24 cellular contexts compared by ENCODE assay signal in genomic region chr12:20757-21156, GRCh38. TPM values are rescaled to one million over a fixed set of nuclear protein-coding genes. Genes with fewer than 3 reads are reported as not detected.
DNase-seq lines count a peak whose midpoint lies in the region; ATAC-seq, FAIRE-seq and TF ChIP-seq lines count a peak whose summit lies in the region.
"Had no signal": no experiment of that assay in that cellular context is flagged by ENCODE, and none has a peak within 500 bp of the region (broad histone marks: within the 10 kb centered on the region; RNA-seq: fewer than 3 reads in every experiment).

No MANE protein-coding gene starts in this region.

- H3K27ac ChIP-seq in A549: no peak overlapping the region
- no peak overlapping the region for H3K27ac ChIP-seq in colonic mucosa
- H3K27ac ChIP-seq: breast epithelium, epithelial cell of prostate, ovary, vagina had no signal

- H3K27me3 Mint-ChIP-seq in T-helper 17 cell: no peaks in the 10 kb centered on the region
- H3K27me3 Mint-ChIP-seq: activated naive CD8-positive, alpha-beta T cell treated with anti-CD3 and anti-CD28 coated beads, Interleukin-2, amount 10 ng/mL, durations not matched to agents 7 days and 5 days had no signal

- peaks cover 14% of the 10 kb centered on the region for H3K4me1 Mint-ChIP-seq in T-helper 17 cell

- H3K4me2 ChIP-seq in A549: no peak overlapping the region

- ATAC-seq in A549: peak; percentile 49 to 54; a peak in 4 of 6 replicates
- peak; percentile 21 for ATAC-seq in GM18498 (IDR thresholded peaks at IDR 0.05; ENCODE audit: unreplicated experiment)
- ATAC-seq in T-helper 17 cell: no peak
- ATAC-seq in activated naive CD4-positive, alpha-beta T cell treated with anti-CD3 and anti-CD28 coated beads, Interleukin-2, amount 50 U/mL, for 72 hours: no peak
- no peak for ATAC-seq in HG02571 (IDR thresholded peaks at IDR 0.05; ENCODE audit: unreplicated experiment)
- no peak for ATAC-seq in GM19324 (IDR thresholded peaks at IDR 0.05; ENCODE audit: low FRiP score, unreplicated experiment)
- ATAC-seq: activated CD8-positive, alpha-beta T cell treated with anti-CD3 and anti-CD28 coated beads, Interleukin-2, amount 10 ng/mL, durations not matched to agents 7 days and 5 days; left colon had no signal

- no peak for TF ChIP-seq POLR2A in A549 (IDR thresholded peaks at IDR 0.05; ENCODE audit: low read length)

- FAIRE-seq in A549 (lab: Jason Lieb, UNC): no peak

- POLR2A ChIA-PET in A549 (lab: Yijun Ruan, JAX): no interaction called here

- H3K27ac Mint-ChIP-seq in T-helper 17 cell: peak overlapping the region; percentile 14
- no peak overlapping the region for H3K27ac Mint-ChIP-seq in activated naive CD4-positive, alpha-beta T cell treated with anti-CD3 and anti-CD28 coated beads, Interleukin-2, amount 50 U/mL, for 72 hours
- H3K27ac Mint-ChIP-seq: activated CD8-positive, alpha-beta T cell treated with anti-CD3 and anti-CD28 coated beads, Interleukin-2, amount 10 ng/mL, durations not matched to agents 7 days and 5 days; activated naive CD8-positive, alpha-beta T cell treated with anti-CD3 and anti-CD28 coated beads, Interleukin-2, amount 10 ng/mL, durations not matched to agents 7 days and 5 days; activated T-cell treated with anti-CD3 and anti-CD28 coated beads, Interleukin-2, amount 50 U/mL, for 72 hours; HFFc6; T-helper 1 cell treated with Interleukin-12 subunit alpha and Interleukin-12 subunit beta and Interleukin-4 antibody, amounts not matched to agents 30 μg/mL and 1 μg/mL, for 36 hours had no signal

- TF ChIP-seq CTCF in A549 (IDR thresholded peaks at IDR 0.05) (no peak), colonic mucosa (IDR thresholded peaks at IDR 0.05) (no peak)

- H3K4me1 ChIP-seq in A549 (no peaks in the 10 kb centered on the region), colonic mucosa (no peaks in the 10 kb centered on the region)
- H3K4me1 ChIP-seq: breast epithelium, Caco-2, vagina had no signal

- no peak for TF ChIP-seq RAD21 in A549 (conservative IDR thresholded peaks at IDR 0.05 in 1 of 2, IDR thresholded peaks at IDR 0.05 in 1 of 2)

- no peak for TF ChIP-seq EP300 in A549 (IDR thresholded peaks at IDR 0.05)

- no peak overlapping the region for H3K4me3 Mint-ChIP-seq in T-helper 17 cell
- H3K4me3 Mint-ChIP-seq: activated CD8-positive, alpha-beta T cell treated with anti-CD3 and anti-CD28 coated beads, Interleukin-2, amount 10 ng/mL, durations not matched to agents 7 days and 5 days; activated naive CD8-positive, alpha-beta T cell treated with anti-CD3 and anti-CD28 coated beads, Interleukin-2, amount 10 ng/mL, durations not matched to agents 7 days and 5 days; activated T-cell treated with anti-CD3 and anti-CD28 coated beads, Interleukin-2, amount 50 U/mL, for 72 hours; dendritic cell treated with granulocyte-macrophage colony-stimulating factor and Interleukin-4, amounts not matched to agents 40 ng/mL and 50 ng/mL, for 4 days; HFFc6; T-helper 1 cell treated with Interleukin-12 subunit alpha and Interleukin-12 subunit beta and Interleukin-4 antibody, amounts not matched to agents 30 μg/mL and 1 μg/mL, for 36 hours had no signal

- H3K36me3 ChIP-seq in colonic mucosa: no peaks in the 10 kb centered on the region
- H3K36me3 ChIP-seq: breast epithelium, ovary had no signal

- 61% methylated on average over 6 of the region's 6 CpGs for WGBS in A549 (ENCODE audit: missing lambda C conversion rate)

- H3K9ac ChIP-seq in colonic mucosa (ENCODE audit: low read depth in 2 of 2, low read length in 2 of 2): no peak overlapping the region

- H3K4me3 ChIP-seq in A549: no peak overlapping the region
- no peak overlapping the region for H3K4me3 ChIP-seq in colonic mucosa
- H3K4me3 ChIP-seq: breast epithelium, ovary, vagina had no signal

- H3K9me3 ChIP-seq in A549 (no peaks in the 10 kb centered on the region), T-helper 17 cell (ENCODE audit: control insufficient read depth, low read length, poor library complexity, severe bottlenecking) (no peaks in the 10 kb centered on the region), colonic mucosa (no peaks in the 10 kb centered on the region)
- H3K9me3 ChIP-seq: breast epithelium, Caco-2, ovary, vagina had no signal

- H3K27me3 ChIP-seq in colonic mucosa: no peaks in the 10 kb centered on the region
- H3K27me3 ChIP-seq: breast epithelium, ovary, vagina had no signal

- intact Hi-C loops in colonic mucosa (cut with DNase I): no loop called here

- H3K9me3 Mint-ChIP-seq in activated naive CD4-positive, alpha-beta T cell treated with anti-CD3 and anti-CD28 coated beads, Interleukin-2, amount 50 U/mL, for 72 hours: no peaks in the 10 kb centered on the region
- H3K9me3 Mint-ChIP-seq: activated naive CD8-positive, alpha-beta T cell treated with anti-CD3 and anti-CD28 coated beads, Interleukin-2, amount 10 ng/mL, durations not matched to agents 7 days and 5 days; activated T-cell treated with anti-CD3 and anti-CD28 coated beads, Interleukin-2, amount 50 U/mL, for 72 hours; dendritic cell treated with granulocyte-macrophage colony-stimulating factor and Interleukin-4, amounts not matched to agents 40 ng/mL and 50 ng/mL, for 4 days; HFFc6; T-helper 1 cell treated with Interleukin-12 subunit alpha and Interleukin-12 subunit beta and Interleukin-4 antibody, amounts not matched to agents 30 μg/mL and 1 μg/mL, for 36 hours had no signal

- no peak for DNase-seq in A549 (ENCODE audit: low read depth in 1 of 2, low spot score in 1 of 2)
- no peak for DNase-seq in T-helper 17 cell
- peak; percentile 27 for DNase-seq in medulla oblongata (ENCODE audit: extremely low spot score)
- DNase-seq in activated naive CD4-positive, alpha-beta T cell treated with anti-CD3 and anti-CD28 coated beads, Interleukin-2, amount 50 U/mL, for 72 hours (ENCODE audit: low spot score in 2 of 2): no peak
- no peak for DNase-seq in colonic mucosa
- DNase-seq: activated CD8-positive, alpha-beta T cell treated with anti-CD3 and anti-CD28 coated beads, Interleukin-2, amount 10 ng/mL, durations not matched to agents 7 days and 5 days; activated naive CD8-positive, alpha-beta T cell treated with anti-CD3 and anti-CD28 coated beads, Interleukin-2, amount 10 ng/mL, durations not matched to agents 7 days and 5 days; activated T-cell treated with anti-CD3 and anti-CD28 coated beads, Interleukin-2, amount 50 U/mL, for 72 hours; Caco-2; foreskin melanocyte; HFFc6; left colon; NCI-H2029; NCI-H510A; ovary; stimulated activated CD4-positive, alpha-beta T cell treated with anti-CD3 and anti-CD28 coated beads, Interleukin-1b, Interleukin-23, amount 100 ng/mL, for 48 hours had no signal

- peaks cover 3% of the 10 kb centered on the region for H3K36me3 Mint-ChIP-seq in T-helper 17 cell (ENCODE audit: low read depth)
- H3K36me3 Mint-ChIP-seq in activated naive CD4-positive, alpha-beta T cell treated with anti-CD3 and anti-CD28 coated beads, Interleukin-2, amount 50 U/mL, for 72 hours: no peaks in the 10 kb centered on the region

- CTCF ChIA-PET in A549 (lab: Yijun Ruan, JAX): no interaction called here

TF ChIP-seq in A549, 52 proteins besides CTCF, POLR2A, EP300 and RAD21:
- TF ChIP-seq SMC3 (IDR thresholded peaks at IDR 0.05) (no peak), TP53 (CRISPR knock-in tag; IDR thresholded peaks at IDR 0.05) (no peak), MYC (IDR thresholded peaks at IDR 0.05; ENCODE audit: borderline replicate concordance, low read length) (no peak), RARB (CRISPR knock-in tag; IDR thresholded peaks at IDR 0.05) (no peak), RFX5 (IDR thresholded peaks at IDR 0.05) (no peak), FOXS1 (CRISPR knock-in tag; IDR thresholded peaks at IDR 0.05) (no peak), ZC3H11A (IDR thresholded peaks at IDR 0.05) (no peak), HOXB5 (CRISPR knock-in tag; IDR thresholded peaks at IDR 0.05) (no peak)
- TF ChIP-seq, protein P1, sequence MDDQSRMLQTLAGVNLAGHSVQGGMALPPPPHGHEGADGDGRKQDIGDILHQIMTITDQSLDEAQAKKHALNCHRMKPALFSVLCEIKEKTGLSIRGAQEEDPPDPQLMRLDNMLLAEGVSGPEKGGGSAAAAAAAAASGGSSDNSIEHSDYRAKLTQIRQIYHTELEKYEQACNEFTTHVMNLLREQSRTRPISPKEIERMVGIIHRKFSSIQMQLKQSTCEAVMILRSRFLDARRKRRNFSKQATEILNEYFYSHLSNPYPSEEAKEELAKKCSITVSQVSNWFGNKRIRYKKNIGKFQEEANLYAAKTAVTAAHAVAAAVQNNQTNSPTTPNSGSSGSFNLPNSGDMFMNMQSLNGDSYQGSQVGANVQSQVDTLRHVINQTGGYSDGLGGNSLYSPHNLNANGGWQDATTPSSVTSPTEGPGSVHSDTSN (IDR thresholded peaks at IDR 0.05): no peak
TF ChIP-seq in A549: peak in this region for 0.

RNA-seq across cellular contexts. Expression of gene IQSEC3, which starts 45.8 kb away (rescaled TPM):
- polyA plus RNA-seq in A549 (2011; rRNA removed) (not detected in 2 replicates), A549 (2017; fragmentation: RNase III; extraction: RNeasy Plus Mini Kit Qiagen cat#74134 plus additional on column Dnase treatment) (not detected in 3 replicates)
- polyA plus RNA-seq in A549 (2012; cell fraction: cytosol; rRNA removed): not detected in 2 replicates
- 0.01 TPM in 1 of 2 replicates, not detected in the other for polyA plus RNA-seq in A549 (2012; cell fraction: nucleus; rRNA removed)
- 0.05 TPM in 1 of 2 replicates, not detected in the other for polyA minus RNA-seq in A549 (2011; rRNA and poly(A)+ RNA removed)
- total RNA-seq in T-helper 17 cell (under 1 TPM; 0.29 to 0.60 TPM), colonic mucosa (under 1 TPM in 1 of 2 donors, not detected in 1; 0.16 TPM)
- total RNA-seq in activated naive CD4-positive, alpha-beta T cell treated with anti-CD3 and anti-CD28 coated beads, Interleukin-2, amount 50 U/mL, for 72 hours: 1 to 10 TPM in 1 of 2 donors, under 1 TPM in 1; 0.32 to 1.6 TPM
- total RNA-seq: HFFc6 had no signal

Comparison
In these comparisons a context has a peak if more than half of its experiments do, and no peak if none do; other contexts are left out.
1. ATAC-seq: peak in A549 (2 of 2) and GM18498 (single experiment); none in T-helper 17 cell (single experiment), activated naive CD4-positive, alpha-beta T cell treated with anti-CD3 and anti-CD28 coated beads, Interleukin-2, amount 50 U/mL, for 72 hours (0 of 2), HG02571 (single experiment) and GM19324 (single experiment).